8 cellular contexts compared by ENCODE assay signal in genomic region chr3:4495294-4496110, GRCh38. TPM values are rescaled to one million over a fixed set of nuclear protein-coding genes. Genes with fewer than 3 reads are reported as not detected.
DNase-seq lines count a peak whose midpoint lies in the region; ATAC-seq and TF ChIP-seq lines count a peak whose summit lies in the region.
"Had no signal": no experiment of that assay in that cellular context is flagged by ENCODE, and none has a peak within 500 bp of the region (broad histone marks: within the 10 kb centered on the region; RNA-seq: fewer than 3 reads in every experiment).

No MANE protein-coding gene starts in this region.

- H3K27ac ChIP-seq in OCI-LY3 (ENCODE audit: low read length), result no peak overlapping the region
- no peak overlapping the region for H3K27ac ChIP-seq in smooth muscle cell (ENCODE audit: low read depth)
- H3K27ac ChIP-seq in gastrocnemius medialis, result peak overlapping the region in 1 of 4 donors; percentile 9

- intact Hi-C loops in gastrocnemius medialis (cut with DNase I; ENCODE audit: low total_unique reads), result loop anchor here (10.0 kb wide), 3 partner anchors 629 to 699 kb away; partner anchors contain the start of gene ARL8B

- DNase-seq in GM12865 (ENCODE audit: low read depth) (no peak), smooth muscle cell (lab: John Stamatoyannopoulos, UW; ENCODE audit: unreplicated experiment) (no peak), NCI-H69 (lab: John Stamatoyannopoulos, UW) (no peak), gastrocnemius medialis (no peak)
- no peak for DNase-seq in effector memory CD8-positive, alpha-beta T cell
- DNase-seq: amygdala had no signal

- peak overlapping the region; percentile 94 to 96 for H3K4me3 Mint-ChIP-seq in effector memory CD8-positive, alpha-beta T cell

- peak overlapping the region; percentile 86 for H3K4me3 ChIP-seq in GM12865 (ENCODE audit: low read depth, low read length)
- peak overlapping the region; percentile 87 for H3K4me3 ChIP-seq in OCI-LY3 (ENCODE audit: low read length)
- H3K4me3 ChIP-seq in smooth muscle cell, result peak overlapping the region; percentile 88
- peak overlapping the region in 1 of 4 donors; percentile 82 for H3K4me3 ChIP-seq in gastrocnemius medialis

- ATAC-seq in effector memory CD8-positive, alpha-beta T cell (replicated peaks), result no peak
- ATAC-seq in gastrocnemius medialis (no peak), HG02571 (IDR thresholded peaks at IDR 0.05; ENCODE audit: unreplicated experiment) (no peak)

- peak overlapping the region; percentile 6 to 95 for H3K27ac Mint-ChIP-seq in effector memory CD8-positive, alpha-beta T cell

- H3K36me3 ChIP-seq in OCI-LY3 (replicated peaks; ENCODE audit: low read depth, low read length), result no peaks in the 10 kb centered on the region
- H3K36me3 ChIP-seq in smooth muscle cell (ENCODE audit: low read depth), result no peaks in the 10 kb centered on the region
- no peaks in the 10 kb centered on the region for H3K36me3 ChIP-seq in gastrocnemius medialis

- in situ Hi-C loops in gastrocnemius medialis (cut with MboI; ENCODE audit: low sequenced_read_pairs in 4 of 4), result no loop called here

- H3K27me3 Mint-ChIP-seq in effector memory CD8-positive, alpha-beta T cell, result no peaks in the 10 kb centered on the region

- H3K9me3 Mint-ChIP-seq in effector memory CD8-positive, alpha-beta T cell, result no peaks in the 10 kb centered on the region

- no peak overlapping the region for H2AFZ ChIP-seq in OCI-LY3 (ENCODE audit: low read depth, low read length)
- no peak overlapping the region for H2AFZ ChIP-seq in smooth muscle cell (ENCODE audit: low read depth)

- H3K9ac ChIP-seq in OCI-LY3 (ENCODE audit: low read length) (no peak overlapping the region), smooth muscle cell (ENCODE audit: low read depth) (no peak overlapping the region)

- H3K9me3 ChIP-seq in OCI-LY3 (ENCODE audit: insufficient read depth, low read length), result no peaks in the 10 kb centered on the region
- no peaks in the 10 kb centered on the region for H3K9me3 ChIP-seq in smooth muscle cell (replicated peaks; ENCODE audit: low read depth)
- H3K9me3 ChIP-seq in gastrocnemius medialis, result no peaks in the 10 kb centered on the region

- H3K4me1 ChIP-seq in OCI-LY3 (ENCODE audit: low read length) (peaks cover 31% of the 10 kb centered on the region), smooth muscle cell (ENCODE audit: low read depth) (peaks cover 10% of the 10 kb centered on the region), gastrocnemius medialis (peaks cover 16 to 25% of the 10 kb centered on the region in 2 donors)

- WGBS in smooth muscle cell (ENCODE audit: low lambda C conversion rate), result 74% methylated on average over 3 of the region's 3 CpGs

- TF ChIP-seq CTCF in GM12865 (IDR thresholded peaks at IDR 0.05; ENCODE audit: insufficient read depth, low read depth, low read length, missing control alignments) (no peak), OCI-LY3 (IDR thresholded peaks at IDR 0.05; ENCODE audit: low read depth, low read length) (no peak), smooth muscle cell (IDR thresholded peaks at IDR 0.05; ENCODE audit: borderline replicate concordance, insufficient read depth, poor library complexity, severe bottlenecking) (no peak), gastrocnemius medialis (IDR thresholded peaks at IDR 0.05 in 4 of 5, conservative IDR thresholded peaks at IDR 0.05 in 1 of 5) (no peak)

- peaks cover 31% of the 10 kb centered on the region for H3K36me3 Mint-ChIP-seq in effector memory CD8-positive, alpha-beta T cell (ENCODE audit: insufficient read depth)

- H3K4me1 Mint-ChIP-seq in effector memory CD8-positive, alpha-beta T cell (ENCODE audit: low read depth in 2 of 2), result peaks cover 39 to 45% of the 10 kb centered on the region in 2 donors

- H4K20me1 ChIP-seq in OCI-LY3 (ENCODE audit: insufficient read depth, low read length) (peaks cover 3% of the 10 kb centered on the region; the same call in 1 of the 2 replicates), smooth muscle cell (ENCODE audit: low read depth) (no peaks in the 10 kb centered on the region)

- H3K27me3 ChIP-seq in OCI-LY3 (ENCODE audit: low read depth, low read length) (peaks cover 18% of the 10 kb centered on the region), smooth muscle cell (ENCODE audit: low read depth) (peaks cover 5% of the 10 kb centered on the region), gastrocnemius medialis (no peaks in the 10 kb centered on the region)

- TF ChIP-seq POLR2A in gastrocnemius medialis (IDR thresholded peaks at IDR 0.05), result no peak

- H3F3A ChIP-seq in smooth muscle cell (ENCODE audit: low read depth), result peaks cover 4% of the 10 kb centered on the region

- H3K4me2 ChIP-seq in OCI-LY3 (ENCODE audit: low read length) (peak overlapping the region; percentile 98), smooth muscle cell (peak overlapping the region; percentile 94)

- H3K79me2 ChIP-seq in OCI-LY3 (ENCODE audit: low read length) (no peaks in the 10 kb centered on the region), smooth muscle cell (ENCODE audit: low read depth) (no peaks in the 10 kb centered on the region)

RNA-seq across cellular contexts. Expression of gene ITPR1, which starts 2.4 kb away (rescaled TPM):
- total RNA-seq in smooth muscle cell (28.6 and 31.6 TPM in 2 replicates), gastrocnemius medialis (10 to 100 TPM in 2 of 4 donors, 1 to 10 TPM in 2; 5.5 to 21.7 (median 11.3) TPM)
- polyA plus RNA-seq in smooth muscle cell, result 16.4 and 17.9 TPM in 2 replicates

RNA-seq across cellular contexts. Expression of gene SUMF1, which starts 28.4 kb away (rescaled TPM):
- total RNA-seq in smooth muscle cell, result 29.5 and 39.4 TPM in 2 replicates
- 28.1 and 28.3 TPM in 2 replicates for polyA plus RNA-seq in smooth muscle cell
- 1 to 10 TPM; 4.4 to 9.4 (median 7.6) TPM for total RNA-seq in gastrocnemius medialis
